8 cellular contexts compared by ENCODE assay signal in genomic region chr18:79681484-79682387, GRCh38. TPM values are rescaled to one million over a fixed set of nuclear protein-coding genes. Genes with fewer than 3 reads are reported as not detected.
DNase-seq lines count a peak whose midpoint lies in the region; ATAC-seq and TF ChIP-seq lines count a peak whose summit lies in the region.

No MANE protein-coding gene starts in this region.

- peak; percentile 74 for DNase-seq in LNCaP clone FGC (ENCODE audit: low read depth)
- peak; percentile 82 for DNase-seq in activated CD4-positive, alpha-beta memory T cell treated with anti-CD3 and anti-CD28 coated beads, Interleukin-2, amount 10 ng/mL, durations not matched to agents 7 days and 5 days
- no peak for DNase-seq in fibroblast of pulmonary artery (ENCODE audit: low read depth)
- peak; percentile 44 to 66 (median 51) for DNase-seq in stimulated activated CD4-positive, alpha-beta T cell treated with anti-CD3 and anti-CD28 coated beads, TNF-alpha, amount 100 ng/mL, for 48 hours (ENCODE audit: low read depth in 3 of 3)
- no peak for DNase-seq in GOT3 (lab: John Stamatoyannopoulos, UW)
- no peak for DNase-seq in brain microvascular endothelial cell
- DNase-seq in DMS153 (lab: John Stamatoyannopoulos, UW), result no peak

- H3K4me1 Mint-ChIP-seq in activated CD4-positive, alpha-beta memory T cell treated with anti-CD3 and anti-CD28 coated beads, Interleukin-2, amount 10 ng/mL, durations not matched to agents 7 days and 5 days, result peaks cover 74% of the 10 kb centered on the region

- TF ChIP-seq CTCF in LNCaP clone FGC (IDR thresholded peaks at IDR 0.05; ENCODE audit: control insufficient read depth, extremely low read depth, insufficient read depth) (no peak), fibroblast of pulmonary artery (IDR thresholded peaks at IDR 0.05; ENCODE audit: low read length, missing control alignments) (no peak), brain microvascular endothelial cell (IDR thresholded peaks at IDR 0.05; ENCODE audit: low read depth, low read length, missing control alignments) (no peak)

- H3K4me3 Mint-ChIP-seq in activated CD4-positive, alpha-beta memory T cell treated with anti-CD3 and anti-CD28 coated beads, Interleukin-2, amount 10 ng/mL, durations not matched to agents 7 days and 5 days, result peak overlapping the region; percentile 82

- no peaks in the 10 kb centered on the region for H3K36me3 ChIP-seq in brain microvascular endothelial cell (replicated peaks)

- in situ Hi-C loops in brain microvascular endothelial cell (cut with HindIII; ENCODE audit: low pct_ligation_motif_present, low sequenced_read_pairs), result no loop called here

- H3K27ac ChIP-seq in brain microvascular endothelial cell, result no peak overlapping the region

- peak overlapping the region; percentile 89 for H3K27ac Mint-ChIP-seq in activated CD4-positive, alpha-beta memory T cell treated with anti-CD3 and anti-CD28 coated beads, Interleukin-2, amount 10 ng/mL, durations not matched to agents 7 days and 5 days

- ATAC-seq in HG03139 (IDR thresholded peaks at IDR 0.05; ENCODE audit: unreplicated experiment), result no peak

- CTCF ChIA-PET in activated CD4-positive, alpha-beta memory T cell treated with anti-CD3 and anti-CD28 coated beads, Interleukin-2, amount 10 ng/mL, durations not matched to agents 7 days and 5 days (lab: Charles Lee), result no interaction called here

- no peaks in the 10 kb centered on the region for H3K27me3 ChIP-seq in brain microvascular endothelial cell (replicated peaks)

- H3K27me3 Mint-ChIP-seq in activated CD4-positive, alpha-beta memory T cell treated with anti-CD3 and anti-CD28 coated beads, Interleukin-2, amount 10 ng/mL, durations not matched to agents 7 days and 5 days, result no peaks in the 10 kb centered on the region

- H3K36me3 Mint-ChIP-seq in activated CD4-positive, alpha-beta memory T cell treated with anti-CD3 and anti-CD28 coated beads, Interleukin-2, amount 10 ng/mL, durations not matched to agents 7 days and 5 days (ENCODE audit: low read depth), result peaks cover 51% of the 10 kb centered on the region

- H3K9me3 Mint-ChIP-seq in activated CD4-positive, alpha-beta memory T cell treated with anti-CD3 and anti-CD28 coated beads, Interleukin-2, amount 10 ng/mL, durations not matched to agents 7 days and 5 days, result peaks cover 2% of the 10 kb centered on the region

- H3K4me3 ChIP-seq in LNCaP clone FGC (ENCODE audit: low read depth, low read length) (peak overlapping the region; percentile 68), fibroblast of pulmonary artery (replicated peaks; ENCODE audit: low read depth, low read length) (peak overlapping the region; percentile 66), brain microvascular endothelial cell (ENCODE audit: low read depth, low read length) (no peak overlapping the region)

- POLR2A ChIA-PET in activated CD4-positive, alpha-beta memory T cell treated with anti-CD3 and anti-CD28 coated beads, Interleukin-2, amount 10 ng/mL, durations not matched to agents 7 days and 5 days (lab: Charles Lee), result interaction anchor here (0.9 to 1.4 kb wide), 2 partner anchors 9 to 281 kb away, joined by 3 read pairs; no protein-coding TSS in a partner anchor

RNA-seq across cellular contexts. Expression of gene CTDP1, which starts 2.1 kb away (rescaled TPM):
- 10 to 100 TPM; 34.8 to 38.0 TPM for total RNA-seq in activated CD4-positive, alpha-beta memory T cell treated with anti-CD3 and anti-CD28 coated beads, Interleukin-2, amount 10 ng/mL, durations not matched to agents 7 days and 5 days

Comparison
In these comparisons a context has a peak if more than half of its experiments do, and no peak if none do; other contexts are left out.
1. DNase-seq: peak in LNCaP clone FGC (single experiment), activated CD4-positive, alpha-beta memory T cell treated with anti-CD3 and anti-CD28 coated beads, Interleukin-2, amount 10 ng/mL, durations not matched to agents 7 days and 5 days (single experiment) and stimulated activated CD4-positive, alpha-beta T cell treated with anti-CD3 and anti-CD28 coated beads, TNF-alpha, amount 100 ng/mL, for 48 hours (3 of 3); none in fibroblast of pulmonary artery (single experiment), GOT3 (single experiment), brain microvascular endothelial cell (single experiment) and DMS153 (single experiment).